In the genomic region with DNA sequence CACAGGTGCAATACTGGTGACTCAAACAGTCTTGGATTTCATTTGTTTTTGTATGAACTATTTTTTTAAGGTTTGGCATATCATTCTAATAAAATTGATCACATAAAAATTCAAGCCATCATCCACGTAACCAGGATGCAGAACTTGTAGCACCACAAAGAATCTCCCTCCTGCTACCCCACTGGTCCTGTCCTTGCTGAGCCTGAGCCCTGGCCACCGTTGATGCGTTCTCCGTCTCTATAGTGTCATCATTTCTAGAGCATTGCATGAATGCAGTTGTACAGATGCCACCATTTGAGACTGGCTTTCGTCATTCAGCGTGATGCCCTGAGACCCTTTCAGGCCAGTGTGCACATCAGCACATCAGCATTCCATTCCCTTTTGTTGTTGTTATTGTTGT, we compare ENCODE assay signal across 39 cellular contexts.
"Had no signal": no experiment of that assay in that cellular context is flagged by ENCODE, and none has a peak within 500 bp of the region (broad histone marks: within the 10 kb centered on the region; RNA-seq: fewer than 3 reads in every experiment).

No MANE protein-coding gene starts in this region.

- H3K9me3 Mint-ChIP-seq: activated naive CD4-positive, alpha-beta T cell treated with anti-CD3 and anti-CD28 coated beads for 36 hours; activated naive CD4-positive, alpha-beta T cell treated with anti-CD3 and anti-CD28 coated beads, Interleukin-2, amount 50 U/mL, for 24 hours; activated naive CD4-positive, alpha-beta T cell treated with anti-CD3 and anti-CD28 coated beads, Interleukin-2, amount 50 U/mL, for 72 hours; activated naive CD8-positive, alpha-beta T cell treated with anti-CD3 and anti-CD28 coated beads for 36 hours; activated naive CD8-positive, alpha-beta T cell treated with anti-CD3 and anti-CD28 coated beads, Interleukin-2, amount 10 ng/mL, durations not matched to agents 7 days and 5 days; activated T-cell treated with anti-CD3 and anti-CD28 coated beads, Interleukin-2, amount 50 U/mL, for 24 hours; activated T-cell treated with anti-CD3 and anti-CD28 coated beads, Interleukin-2, amount 50 U/mL, for 4 hours; activated T-cell treated with anti-CD3 and anti-CD28 coated beads, Interleukin-2, amount 50 U/mL, for 72 hours; activated T-helper 1 cell treated with anti-CD3 and anti-CD28 coated beads, Interleukin-12 subunit alpha, Interleukin-12 subunit beta, Interleukin-2, Interleukin-4 antibody, amounts not matched to agents 30 ng/mL and 10 ng/mL and 1 ng/mL, durations not matched to agents 14 hours and 24 hours and 36 hours; activated T-helper 17 cell treated with anti-CD3 and anti-CD28 coated beads, Interleukin-2, amount 50 U/mL, for 72 hours; activated T-helper 2 cell treated with anti-CD3 and anti-CD28 coated beads, Interferon-gamma antibody, Interleukin-2, Interleukin-4, amounts not matched to agents 10 μg/mL and 5 μg/mL and 100 μg/mL, durations not matched to agents 14 hours and 24 hours and 36 hours; central memory CD8-positive, alpha-beta T cell had no signal

- H3K4me3 ChIP-seq: adrenal gland, ascending aorta, body of pancreas, breast epithelium, cardiac muscle cell had no signal

- H3K4me3 Mint-ChIP-seq: activated naive CD4-positive, alpha-beta T cell treated with anti-CD3 and anti-CD28 coated beads for 36 hours; activated naive CD4-positive, alpha-beta T cell treated with anti-CD3 and anti-CD28 coated beads, Interleukin-2, amount 10 ng/mL, durations not matched to agents 7 days and 5 days; activated naive CD4-positive, alpha-beta T cell treated with anti-CD3 and anti-CD28 coated beads, Interleukin-2, amount 50 U/mL, for 24 hours; activated naive CD8-positive, alpha-beta T cell; activated naive CD8-positive, alpha-beta T cell treated with anti-CD3 and anti-CD28 coated beads for 36 hours; activated naive CD8-positive, alpha-beta T cell treated with anti-CD3 and anti-CD28 coated beads, Interleukin-2, amount 10 ng/mL, durations not matched to agents 7 days and 5 days; activated naive CD8-positive, alpha-beta T cell treated with anti-CD3 and anti-CD28 coated beads, Interleukin-2, amount 50 U/mL, for 24 hours; activated T-cell treated with anti-CD3 and anti-CD28 coated beads, Interleukin-2, amount 50 U/mL, for 24 hours; activated T-cell treated with anti-CD3 and anti-CD28 coated beads, Interleukin-2, amount 50 U/mL, for 4 hours; activated T-cell treated with anti-CD3 and anti-CD28 coated beads, Interleukin-2, amount 50 U/mL, for 72 hours; activated T-helper 1 cell treated with anti-CD3 and anti-CD28 coated beads, Interleukin-12 subunit alpha, Interleukin-12 subunit beta, Interleukin-2, Interleukin-4 antibody, amounts not matched to agents 30 ng/mL and 10 ng/mL and 1 ng/mL, durations not matched to agents 14 hours and 24 hours and 36 hours; activated T-helper 17 cell treated with anti-CD3 and anti-CD28 coated beads, Interleukin-2, amount 50 U/mL, for 72 hours; brain; central memory CD8-positive, alpha-beta T cell had no signal

- H3K36me3 Mint-ChIP-seq: activated naive CD4-positive, alpha-beta T cell treated with anti-CD3 and anti-CD28 coated beads, Interleukin-2, amount 10 ng/mL, durations not matched to agents 7 days and 5 days; activated naive CD4-positive, alpha-beta T cell treated with anti-CD3 and anti-CD28 coated beads, Interleukin-2, amount 50 U/mL, for 24 hours; activated naive CD4-positive, alpha-beta T cell treated with anti-CD3 and anti-CD28 coated beads, Interleukin-2, amount 50 U/mL, for 72 hours; activated naive CD8-positive, alpha-beta T cell; activated naive CD8-positive, alpha-beta T cell treated with anti-CD3 and anti-CD28 coated beads for 36 hours; activated naive CD8-positive, alpha-beta T cell treated with anti-CD3 and anti-CD28 coated beads, Interleukin-2, amount 10 ng/mL, durations not matched to agents 7 days and 5 days; brain had no signal

- H3K9me3 ChIP-seq: adrenal gland, ascending aorta, body of pancreas, breast epithelium had no signal

- H3K27ac ChIP-seq: adrenal gland, ascending aorta, body of pancreas, brain microvascular endothelial cell, breast epithelium, cardiac muscle cell had no signal

- H3K36me3 ChIP-seq: adrenal gland, ascending aorta, brain microvascular endothelial cell, breast epithelium, cardiac muscle cell had no signal

- ATAC-seq: activated naive CD4-positive, alpha-beta T cell treated with anti-CD3 and anti-CD28 coated beads, Interleukin-2, amount 50 U/mL, for 72 hours; activated naive CD8-positive, alpha-beta T cell treated with anti-CD3 and anti-CD28 coated beads, Interleukin-2, amount 50 U/mL, for 24 hours; activated T-cell treated with anti-CD3 and anti-CD28 coated beads, Interleukin-2, amount 50 U/mL, for 4 hours; activated T-cell treated with anti-CD3 and anti-CD28 coated beads, Interleukin-2, amount 50 U/mL, for 72 hours; activated T-helper 17 cell treated with anti-CD3 and anti-CD28 coated beads, Interleukin-2, amount 50 U/mL, for 72 hours; body of pancreas had no signal

- H3K27ac Mint-ChIP-seq: activated naive CD4-positive, alpha-beta T cell treated with anti-CD3 and anti-CD28 coated beads for 36 hours; activated naive CD4-positive, alpha-beta T cell treated with anti-CD3 and anti-CD28 coated beads, Interleukin-2, amount 10 ng/mL, durations not matched to agents 7 days and 5 days; activated naive CD4-positive, alpha-beta T cell treated with anti-CD3 and anti-CD28 coated beads, Interleukin-2, amount 50 U/mL, for 24 hours; activated naive CD4-positive, alpha-beta T cell treated with anti-CD3 and anti-CD28 coated beads, Interleukin-2, amount 50 U/mL, for 72 hours; activated naive CD8-positive, alpha-beta T cell; activated naive CD8-positive, alpha-beta T cell treated with anti-CD3 and anti-CD28 coated beads for 36 hours; activated naive CD8-positive, alpha-beta T cell treated with anti-CD3 and anti-CD28 coated beads, Interleukin-2, amount 10 ng/mL, durations not matched to agents 7 days and 5 days; activated naive CD8-positive, alpha-beta T cell treated with anti-CD3 and anti-CD28 coated beads, Interleukin-2, amount 50 U/mL, for 24 hours; activated T-cell treated with anti-CD3 and anti-CD28 coated beads, Interleukin-2, amount 50 U/mL, for 24 hours; activated T-cell treated with anti-CD3 and anti-CD28 coated beads, Interleukin-2, amount 50 U/mL, for 72 hours; activated T-helper 1 cell treated with anti-CD3 and anti-CD28 coated beads, Interleukin-12 subunit alpha, Interleukin-12 subunit beta, Interleukin-2, Interleukin-4 antibody, amounts not matched to agents 30 ng/mL and 10 ng/mL and 1 ng/mL, durations not matched to agents 14 hours and 24 hours and 36 hours; activated T-helper 17 cell treated with anti-CD3 and anti-CD28 coated beads, Interleukin-2, amount 50 U/mL, for 72 hours; activated T-helper 2 cell treated with anti-CD3 and anti-CD28 coated beads, Interferon-gamma antibody, Interleukin-2, Interleukin-4, amounts not matched to agents 10 μg/mL and 5 μg/mL and 100 μg/mL, durations not matched to agents 14 hours and 24 hours and 36 hours; brain had no signal

- H3K27me3 ChIP-seq: adrenal gland, ascending aorta, body of pancreas, brain microvascular endothelial cell had no signal

- H3K4me1 Mint-ChIP-seq: activated naive CD4-positive, alpha-beta T cell treated with anti-CD3 and anti-CD28 coated beads, Interleukin-2, amount 10 ng/mL, durations not matched to agents 7 days and 5 days; activated naive CD4-positive, alpha-beta T cell treated with anti-CD3 and anti-CD28 coated beads, Interleukin-2, amount 50 U/mL, for 24 hours; activated naive CD8-positive, alpha-beta T cell treated with anti-CD3 and anti-CD28 coated beads for 36 hours; activated naive CD8-positive, alpha-beta T cell treated with anti-CD3 and anti-CD28 coated beads, Interleukin-2, amount 10 ng/mL, durations not matched to agents 7 days and 5 days; activated naive CD8-positive, alpha-beta T cell treated with anti-CD3 and anti-CD28 coated beads, Interleukin-2, amount 50 U/mL, for 24 hours; activated T-helper 17 cell treated with anti-CD3 and anti-CD28 coated beads, Interleukin-2, amount 50 U/mL, for 72 hours; central memory CD8-positive, alpha-beta T cell had no signal

- H3K27me3 Mint-ChIP-seq: activated naive CD4-positive, alpha-beta T cell treated with anti-CD3 and anti-CD28 coated beads, Interleukin-2, amount 50 U/mL, for 24 hours; activated naive CD8-positive, alpha-beta T cell treated with anti-CD3 and anti-CD28 coated beads, Interleukin-2, amount 10 ng/mL, durations not matched to agents 7 days and 5 days; activated naive CD8-positive, alpha-beta T cell treated with anti-CD3 and anti-CD28 coated beads, Interleukin-2, amount 50 U/mL, for 24 hours; activated T-cell treated with anti-CD3 and anti-CD28 coated beads, Interleukin-2, amount 50 U/mL, for 24 hours; activated T-helper 17 cell treated with anti-CD3 and anti-CD28 coated beads, Interleukin-2, amount 50 U/mL, for 72 hours; central memory CD8-positive, alpha-beta T cell had no signal

- DNase-seq: activated effector memory CD4-positive, alpha-beta T cell treated with anti-CD3 and anti-CD28 coated beads, Interleukin-2, amount 50 U/mL, for 16 hours; activated effector memory CD4-positive, alpha-beta T cell treated with Interleukin-2 at 50 U/mL for 16 hours; activated gamma-delta T cell; activated gamma-delta T cell treated with Interleukin-2 at 50 U/mL for 16 hours; activated naive CD4-positive, alpha-beta T cell; activated naive CD4-positive, alpha-beta T cell treated with anti-CD3 and anti-CD28 coated beads for 36 hours; activated naive CD4-positive, alpha-beta T cell treated with anti-CD3 and anti-CD28 coated beads, Interleukin-2, amount 10 ng/mL, durations not matched to agents 7 days and 5 days; activated naive CD4-positive, alpha-beta T cell treated with anti-CD3 and anti-CD28 coated beads, Interleukin-2, amount 50 U/mL, for 16 hours; activated naive CD4-positive, alpha-beta T cell treated with Interleukin-2 at 50 U/mL for 16 hours; activated naive CD8-positive, alpha-beta T cell treated with anti-CD3 and anti-CD28 coated beads for 36 hours; activated naive CD8-positive, alpha-beta T cell treated with anti-CD3 and anti-CD28 coated beads, Interleukin-2, amount 10 ng/mL, durations not matched to agents 7 days and 5 days; activated naive CD8-positive, alpha-beta T cell treated with anti-CD3 and anti-CD28 coated beads, Interleukin-2, amount 50 U/mL, for 24 hours; activated T-cell treated with anti-CD3 and anti-CD28 coated beads for 4 hours; activated T-cell treated with anti-CD3 and anti-CD28 coated beads, Interleukin-2, amount 50 U/mL, for 1 hour; activated T-cell treated with anti-CD3 and anti-CD28 coated beads, Interleukin-2, amount 50 U/mL, for 24 hours; activated T-cell treated with anti-CD3 and anti-CD28 coated beads, Interleukin-2, amount 50 U/mL, for 4 hours; activated T-cell treated with anti-CD3 and anti-CD28 coated beads, Interleukin-2, amount 50 U/mL, for 48 hours; activated T-cell treated with anti-CD3 and anti-CD28 coated beads, Interleukin-2, amount 50 U/mL, for 72 hours; adrenal gland; amniotic stem cell; amygdala; anterior cingulate cortex; aorta; body of pancreas; brain microvascular endothelial cell; caudate nucleus; central memory CD4-positive, alpha-beta T cell; cerebellar nuclear complex had no signal

- H3K4me1 ChIP-seq: adrenal gland, ascending aorta, body of pancreas, breast epithelium had no signal
